Comparison of ENCODE assay signal across 1 cellular context in the genomic region with DNA sequence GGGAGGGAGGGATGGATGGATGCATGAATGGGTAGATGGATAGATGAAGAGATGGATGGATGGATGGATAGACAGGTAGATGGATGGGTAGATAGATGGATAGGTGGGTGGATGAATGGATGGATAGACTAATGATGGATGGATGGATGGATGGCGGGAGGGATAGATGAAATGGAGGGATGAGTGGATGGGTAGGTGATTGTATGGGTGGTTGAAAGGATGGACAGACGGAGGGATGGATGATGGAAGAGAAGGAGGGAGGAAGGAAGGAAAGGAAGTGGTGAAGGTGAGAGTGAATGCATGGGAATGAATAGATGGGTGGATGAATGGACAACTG.
TF ChIP-seq lines count a peak whose summit lies in the region.

No MANE protein-coding gene starts in this region.

TF ChIP-seq in GM12878, 131 proteins besides CTCF, POLR2A, EP300 and RAD21:
- peak; percentile 65; the same call in 1 of the 2 replicates for TF ChIP-seq HDGF (IDR thresholded peaks at IDR 0.05)
- TF ChIP-seq, protein P1, sequence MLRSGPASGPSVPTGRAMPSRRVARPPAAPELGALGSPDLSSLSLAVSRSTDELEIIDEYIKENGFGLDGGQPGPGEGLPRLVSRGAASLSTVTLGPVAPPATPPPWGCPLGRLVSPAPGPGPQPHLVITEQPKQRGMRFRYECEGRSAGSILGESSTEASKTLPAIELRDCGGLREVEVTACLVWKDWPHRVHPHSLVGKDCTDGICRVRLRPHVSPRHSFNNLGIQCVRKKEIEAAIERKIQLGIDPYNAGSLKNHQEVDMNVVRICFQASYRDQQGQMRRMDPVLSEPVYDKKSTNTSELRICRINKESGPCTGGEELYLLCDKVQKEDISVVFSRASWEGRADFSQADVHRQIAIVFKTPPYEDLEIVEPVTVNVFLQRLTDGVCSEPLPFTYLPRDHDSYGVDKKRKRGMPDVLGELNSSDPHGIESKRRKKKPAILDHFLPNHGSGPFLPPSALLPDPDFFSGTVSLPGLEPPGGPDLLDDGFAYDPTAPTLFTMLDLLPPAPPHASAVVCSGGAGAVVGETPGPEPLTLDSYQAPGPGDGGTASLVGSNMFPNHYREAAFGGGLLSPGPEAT (IDR thresholded peaks at IDR 0.05; ENCODE audit: low read depth) = no peak
- no peak for TF ChIP-seq HDAC6 (IDR thresholded peaks at IDR 0.05; ENCODE audit: unreplicated experiment)
- TF ChIP-seq KAT2A (conservative IDR thresholded peaks at IDR 0.05; ENCODE audit: control insufficient read depth, low read depth, low read length) = no peak
- 0 out of 2 replicates have a peak, but pooled peaks have one; percentile 17 for TF ChIP-seq BMI1 (IDR thresholded peaks at IDR 0.05; ENCODE audit: borderline replicate concordance)
- peak; percentile 71; the same call in 1 of the 2 replicates for TF ChIP-seq POLR2AphosphoS5 (IDR thresholded peaks at IDR 0.05; ENCODE audit: low read length)
